ENCODE assay signal across 8 cellular contexts in the genomic region with DNA sequence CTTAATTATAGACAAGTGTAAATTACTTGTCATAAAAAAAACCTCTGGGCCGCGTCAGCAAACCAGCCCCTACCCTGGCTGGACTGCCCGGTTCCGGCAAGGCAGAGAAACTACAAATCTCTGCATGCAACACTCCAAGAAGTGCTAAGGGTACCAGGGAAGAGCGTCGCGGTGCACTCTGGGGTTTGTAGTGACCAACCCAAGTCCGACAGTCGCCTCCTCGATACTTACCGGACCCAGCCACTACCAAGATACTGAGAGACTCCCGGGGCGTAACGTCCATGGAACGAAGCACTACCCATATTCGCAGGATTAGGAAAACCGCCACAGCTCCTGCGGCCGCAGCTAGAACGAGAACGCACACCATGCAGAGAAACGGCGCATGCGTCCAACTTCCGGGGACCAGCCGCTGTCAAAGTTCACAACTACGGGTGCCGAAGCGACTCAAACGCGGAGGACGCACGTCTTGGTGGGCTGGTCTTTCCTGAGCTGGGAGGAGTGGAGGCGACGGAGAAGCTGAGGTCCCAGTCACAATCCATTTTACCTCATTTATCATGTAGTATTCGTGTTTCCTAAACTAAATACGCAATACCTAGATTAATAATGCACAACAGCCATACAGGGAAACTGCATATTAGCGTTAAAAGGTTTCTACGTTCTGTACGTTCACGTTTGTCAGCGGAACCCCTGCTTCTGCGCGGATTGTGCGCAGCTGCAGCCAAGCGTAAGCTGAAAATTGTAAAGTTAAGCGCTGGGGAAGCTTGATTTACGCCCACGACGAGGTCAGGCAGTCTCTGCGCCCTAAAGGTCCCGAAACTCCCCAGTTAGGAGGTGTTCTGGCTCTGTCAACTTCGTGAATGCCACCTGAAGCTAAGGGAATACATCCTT. TPM values are rescaled to one million over a fixed set of nuclear protein-coding genes. Genes with fewer than 3 reads are reported as not detected.
A peak's percentile ranks its signal among the peaks of the same experiment; 100 is the strongest.
DNase-seq lines count a peak whose midpoint lies in the region; ATAC-seq, FAIRE-seq and TF ChIP-seq lines count a peak whose summit lies in the region.

A gene with protein sequence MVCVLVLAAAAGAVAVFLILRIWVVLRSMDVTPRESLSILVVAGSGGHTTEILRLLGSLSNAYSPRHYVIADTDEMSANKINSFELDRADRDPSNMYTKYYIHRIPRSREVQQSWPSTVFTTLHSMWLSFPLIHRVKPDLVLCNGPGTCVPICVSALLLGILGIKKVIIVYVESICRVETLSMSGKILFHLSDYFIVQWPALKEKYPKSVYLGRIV (minus strand): TSS at position 420 of the 888 bp plus-strand sequence. CDS start 53 bp downstream, at position 367.

- ATAC-seq in HG03378 (IDR thresholded peaks at IDR 0.05; ENCODE audit: unreplicated experiment), result peak; percentile 96

- TF ChIP-seq CTCF in keratinocyte (optimal IDR thresholded peaks at IDR 0.05 in 1 of 3, IDR thresholded peaks at IDR 0.05 in 1 of 3, conservative IDR thresholded peaks at IDR 0.05 in 1 of 3; ENCODE audit: extremely low read depth in 1 of 3, insufficient read depth in 2 of 3, low read length in 3 of 3), result no peak

- FAIRE-seq in keratinocyte (lab: Jason Lieb, UNC), result peak; percentile 91

- peak within 1 kb of the TSS; percentile 72 to 87 (median 82) for H3K4me3 ChIP-seq in keratinocyte (ENCODE audit: control insufficient read depth in 2 of 3, extremely low read depth in 1 of 3, insufficient read depth in 2 of 3, low read depth in 1 of 3, low read length in 3 of 3)

- H3K9me3 ChIP-seq in keratinocyte (ENCODE audit: control insufficient read depth, low read depth, low read length), result no peaks in the 10 kb centered on the region

- peaks cover 7% of the 10 kb centered on the region for H3K4me1 ChIP-seq in keratinocyte (ENCODE audit: control insufficient read depth, extremely low read depth, insufficient read depth, low read length)

- no peaks in the 10 kb centered on the region for H4K20me1 ChIP-seq in keratinocyte (ENCODE audit: control insufficient read depth, extremely low read depth, insufficient read depth, low read length)

- dilution Hi-C loops in keratinocyte (cut with MboI; ENCODE audit: extremely low pct_ligation_motif_present, low sequenced_read_pairs), result no loop called here

- peak; percentile 57 for TF ChIP-seq POLR2A in GM19099 (IDR thresholded peaks at IDR 0.05; ENCODE audit: extremely low read depth, insufficient read length, low read depth)

- no peaks in the 10 kb centered on the region for H3K36me3 ChIP-seq in keratinocyte (ENCODE audit: control insufficient read depth in 2 of 2, extremely low read depth in 1 of 2, insufficient read depth in 2 of 2, low read length in 2 of 2)

- peak within 1 kb of the TSS; percentile 80 for H3K9ac ChIP-seq in keratinocyte (ENCODE audit: control insufficient read depth, extremely low read depth, insufficient read depth, low read length)

- no peaks in the 10 kb centered on the region for H3K9me1 ChIP-seq in keratinocyte (ENCODE audit: control insufficient read depth, extremely low read depth, insufficient read depth, low read length)

- peak; percentile 96 for DNase-seq in AG20443 (ENCODE audit: low spot score)
- peak; percentile 96 for DNase-seq in NCI-H446 treated with DMSO at 0.1 percent for 48 hours (lab: John Stamatoyannopoulos, UW)
- DNase-seq in activated CD4-positive, CD25-positive, alpha-beta regulatory T cell treated with anti-CD3 and anti-CD28 coated beads, Interleukin-2, amount 50 U/mL, for 72 hours, result peak; percentile 88
- DNase-seq in cerebellar nuclear complex (lab: John Stamatoyannopoulos, UW), result peak; percentile 59 to 87
- DNase-seq in keratinocyte (ENCODE audit: low read depth, low spot score), result peak; percentile 21
- DNase-seq in stimulated activated CD4-positive, alpha-beta T cell treated with anti-CD3 and anti-CD28 coated beads, Interleukin-12 subunit alpha, Interleukin-12 subunit beta, amount 100 ng/mL, for 48 hours (ENCODE audit: low read depth in 2 of 3, low spot score in 1 of 3), result peak; percentile 81 to 89 (median 88)

- H3K79me2 ChIP-seq in keratinocyte (ENCODE audit: control insufficient read depth, insufficient read depth, low read length), result no peaks in the 10 kb centered on the region

- peak within 1 kb of the TSS; percentile 97 for H3K4me2 ChIP-seq in keratinocyte (ENCODE audit: control insufficient read depth, extremely low read depth, insufficient read depth, low read depth, low read length)

- H2AFZ ChIP-seq in keratinocyte (ENCODE audit: control insufficient read depth, low read length), result peak within 1 kb of the TSS; percentile 99

- H3K27ac ChIP-seq in keratinocyte (ENCODE audit: control insufficient read depth, insufficient read depth, low read length), result peak within 1 kb of the TSS; percentile 82

- H3K27me3 ChIP-seq in keratinocyte (ENCODE audit: control insufficient read depth, extremely low read depth, insufficient read depth, low read length), result no peaks in the 10 kb centered on the region

RNA-seq across cellular contexts. Expression of the gene that starts here (rescaled TPM):
- 1.5 to 7.0 TPM (median 4.6 TPM) in 3 replicates for polyA plus RNA-seq in keratinocyte
- 0.75 TPM for polyA plus RNA-seq in keratinocyte (2011; ENCODE audit: low read depth)
- polyA plus RNA-seq in keratinocyte (2011; cell fraction: cytosol; rRNA removed), result 1.6 and 2.4 TPM in 2 replicates
- 1.6 and 2.3 TPM in 2 replicates for polyA plus RNA-seq in keratinocyte (2011; cell fraction: nucleus; rRNA removed)
- polyA plus RNA-seq in keratinocyte (2012; ENCODE audit: low replicate concordance), result 2.4 and 3.7 TPM in 2 replicates
- polyA minus RNA-seq in keratinocyte, result 3.8 to 6.6 TPM (median 5.8 TPM) in 3 replicates
- polyA minus RNA-seq in keratinocyte (2011; cell fraction: cytosol; rRNA and poly(A)+ RNA removed), result 3.1 TPM
- 0.63 and 1.5 TPM in 2 replicates for polyA minus RNA-seq in keratinocyte (2011; cell fraction: nucleus; rRNA and poly(A)+ RNA removed)

Comparison
In these comparisons a context has a peak if more than half of its experiments do, and no peak if none do; other contexts are left out.
1. Peak in every context shown above with its lines: DNase-seq, ATAC-seq, H3K4me3 ChIP-seq and H3K27ac ChIP-seq.
2. DNase-seq: peak in every context shown above with its lines; median percentile 96 in AG20443; 96 in NCI-H446 treated with DMSO at 0.1 percent for 48 hours; 88 in activated CD4-positive, CD25-positive, alpha-beta regulatory T cell treated with anti-CD3 and anti-CD28 coated beads, Interleukin-2, amount 50 U/mL, for 72 hours; 88 in stimulated activated CD4-positive, alpha-beta T cell treated with anti-CD3 and anti-CD28 coated beads, Interleukin-12 subunit alpha, Interleukin-12 subunit beta, amount 100 ng/mL, for 48 hours; 73 in cerebellar nuclear complex; 21 in keratinocyte.